In genomic region chr3:134317106-134317947, GRCh38 we compare ENCODE assay signal across 1 cellular context.
TF ChIP-seq lines count a peak whose summit lies in the region.

No MANE protein-coding gene starts in this region.

TF ChIP-seq in SK-N-SH, 30 proteins besides CTCF, POLR2A, EP300 and RAD21 (continued from another document):
- TF ChIP-seq FOSL2 (IDR thresholded peaks at IDR 0.05; ENCODE audit: borderline replicate concordance, low read depth) (peak; percentile 67; the same call in 1 of the 2 replicates), TAF1 (IDR thresholded peaks at IDR 0.05; ENCODE audit: borderline replicate concordance, low read depth, low read length) (no peak), YY1 (IDR thresholded peaks at IDR 0.05; ENCODE audit: low read depth) (no peak), RXRA (IDR thresholded peaks at IDR 0.05; ENCODE audit: borderline replicate concordance, low read depth) (peak; percentile 44; the same call in 1 of the 2 replicates), TEAD4 (IDR thresholded peaks at IDR 0.05; ENCODE audit: borderline replicate concordance, insufficient read depth) (peak; percentile 77)
- TF ChIP-seq, protein P1, sequence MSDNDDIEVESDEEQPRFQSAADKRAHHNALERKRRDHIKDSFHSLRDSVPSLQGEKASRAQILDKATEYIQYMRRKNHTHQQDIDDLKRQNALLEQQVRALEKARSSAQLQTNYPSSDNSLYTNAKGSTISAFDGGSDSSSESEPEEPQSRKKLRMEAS (IDR thresholded peaks at IDR 0.05; ENCODE audit: low read depth), result peak; percentile 43; the same call in 1 of the 2 replicates
TF ChIP-seq in SK-N-SH: peak in this region for 8.
